Comparison of ENCODE assay signal across 13 cellular contexts in genomic region chr11:71096751-71097388, GRCh38.
"Had no signal": no experiment of that assay in that cellular context is flagged by ENCODE, and none has a peak within 500 bp of the region (broad histone marks: within the 10 kb centered on the region; RNA-seq: fewer than 3 reads in every experiment).

No MANE protein-coding gene starts in this region.

- H3K36me3 ChIP-seq: prostate gland, spleen had no signal

- H3K4me3 ChIP-seq: body of pancreas, prostate gland, right lobe of liver, spleen had no signal

- ATAC-seq: body of pancreas; left colon; naive thymus-derived CD8-positive, alpha-beta T cell; right lobe of liver had no signal

- DNase-seq: activated B cell treated with CpG ODN at 0.5 μM for 24 hours; activated CD4-positive, alpha-beta T cell treated with anti-CD3 and anti-CD28 coated beads, Interleukin-2, amount 10 ng/mL, durations not matched to agents 24 days and 14 days; activated T-cell treated with anti-CD3 and anti-CD28 coated beads, Interleukin-2, amount 50 U/mL, for 1 hour; body of pancreas; effector memory CD4-positive, alpha-beta T cell; left colon; naive thymus-derived CD8-positive, alpha-beta T cell; nucleus accumbens; right lobe of liver; stimulated activated CD4-positive, alpha-beta T cell treated with anti-CD3 and anti-CD28 coated beads, Interleukin-2, amount 100 ng/mL, for 24 hours; stimulated activated naive CD4-positive, alpha-beta T cell had no signal

- H3K9me3 ChIP-seq: body of pancreas, prostate gland, right lobe of liver, spleen had no signal

- H3K4me1 ChIP-seq: body of pancreas, prostate gland, right lobe of liver, spleen had no signal

- H3K27ac ChIP-seq: body of pancreas, prostate gland, right lobe of liver, spleen had no signal

- H3K27me3 ChIP-seq: body of pancreas, right lobe of liver had no signal
